22 cellular contexts compared by ENCODE assay signal in the genomic region with DNA sequence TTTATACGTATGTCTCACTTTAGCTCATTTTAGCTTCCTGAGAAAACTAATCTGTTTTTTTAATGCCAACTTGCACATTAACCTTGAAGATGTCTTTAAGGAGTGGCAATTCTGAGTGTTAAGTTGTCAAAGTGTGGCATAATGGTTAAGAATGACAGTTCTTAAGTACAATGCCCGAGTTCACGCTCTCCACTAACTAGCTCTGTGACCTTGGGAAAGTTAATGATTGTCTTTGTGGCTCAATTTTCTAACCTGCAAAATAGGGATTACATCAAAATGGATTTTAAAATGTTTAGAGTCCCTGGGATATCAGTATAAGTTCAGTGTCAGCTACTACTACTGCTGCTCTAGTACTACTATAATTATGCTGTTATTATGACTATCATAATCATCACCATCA.
A peak's percentile ranks its signal among the peaks of the same experiment; 100 is the strongest.
DNase-seq lines count a peak whose midpoint lies in the region; ATAC-seq, FAIRE-seq and TF ChIP-seq lines count a peak whose summit lies in the region.
"Had no signal": no experiment of that assay in that cellular context is flagged by ENCODE, and none has a peak within 500 bp of the region (broad histone marks: within the 10 kb centered on the region; RNA-seq: fewer than 3 reads in every experiment).

No MANE protein-coding gene starts in this region.

- H3K27ac ChIP-seq in HepG2 (ENCODE audit: extremely low read length, insufficient read depth, low read length) (no peak overlapping the region), right lobe of liver (no peak overlapping the region), Karpas-422 (ENCODE audit: low read length) (no peak overlapping the region), GM12878 (ENCODE audit: control insufficient read depth, insufficient read depth) (no peak overlapping the region)
- H3K27ac ChIP-seq: 22Rv1, A549, BLaER1 had no signal

- WGBS in HepG2 (ENCODE audit: low lambda C conversion rate), result 29% methylated on average over 3 of the region's 3 CpGs
- 48% methylated on average over 3 of the region's 3 CpGs for WGBS in right lobe of liver (ENCODE audit: insufficient coverage, low coverage, low lambda C conversion rate, missing lambda C conversion rate)
- WGBS in GM12878 (ENCODE audit: insufficient coverage, insufficient replicate concordance, low lambda C conversion rate, missing lambda C conversion rate), result 72% methylated on average over 3 of the region's 3 CpGs

- in situ Hi-C loops in HepG2 (cut with HindIII; ENCODE audit: extremely low pct_ligation_motif_present, low pct_unique_long_range_greater_than_20kb) (no loop called here), GM12878 (cut with MboI) (loop anchor here (10.0 kb wide), 1 partner anchor 64 kb away; no protein-coding TSS in a partner anchor), KBM-7 (cut with MboI; ENCODE audit: low pct_unique_long_range_greater_than_20kb, low sequenced_read_pairs) (no loop called here)

- H3K27me3 ChIP-seq in HepG2 (ENCODE audit: control insufficient read depth in 1 of 2, insufficient read depth in 2 of 2, low read length in 2 of 2) (no peaks in the 10 kb centered on the region), right lobe of liver (no peaks in the 10 kb centered on the region), Karpas-422 (ENCODE audit: low read length) (peaks cover 4% of the 10 kb centered on the region; the same call in 1 of the 2 replicates), GM12878 (replicated peaks in 1 of 2; ENCODE audit: control insufficient read depth in 2 of 2, insufficient read depth in 2 of 2, low read length in 1 of 2) (no peaks in the 10 kb centered on the region)
- H3K27me3 ChIP-seq: BE2C, BLaER1 had no signal

- TF ChIP-seq POLR2A in HepG2 (IDR thresholded peaks at IDR 0.05; ENCODE audit: insufficient read depth in 1 of 2, low read depth in 2 of 2, low read length in 2 of 2) (no peak), right lobe of liver (IDR thresholded peaks at IDR 0.05) (no peak), GM12878 (IDR thresholded peaks at IDR 0.05; ENCODE audit: low read depth, low read length) (no peak)

- no peaks in the 10 kb centered on the region for H3K36me3 ChIP-seq in HepG2 (replicated peaks in 1 of 2; ENCODE audit: control insufficient read depth in 1 of 2, insufficient read depth in 2 of 2, low read length in 2 of 2)
- no peaks in the 10 kb centered on the region for H3K36me3 ChIP-seq in right lobe of liver
- H3K36me3 ChIP-seq in Karpas-422 (ENCODE audit: insufficient read depth, low read length), result no peaks in the 10 kb centered on the region; the same call in 1 of the 2 replicates
- H3K36me3 ChIP-seq in GM12878 (ENCODE audit: control insufficient read depth in 2 of 2, insufficient read depth in 2 of 2, low read length in 1 of 2), result no peaks in the 10 kb centered on the region
- H3K36me3 ChIP-seq: BE2C, BLaER1 had no signal

- no peaks in the 10 kb centered on the region; the same call in 1 of the 2 replicates for H3K9me3 ChIP-seq in HepG2 (ENCODE audit: low read length)
- no peaks in the 10 kb centered on the region for H3K9me3 ChIP-seq in right lobe of liver
- peaks cover 7% of the 10 kb centered on the region; the same call in 1 of the 2 replicates for H3K9me3 ChIP-seq in Karpas-422 (ENCODE audit: low read length)
- peaks cover 1% of the 10 kb centered on the region; the same call in 1 of the 3 replicates for H3K9me3 ChIP-seq in GM12878 (replicated peaks; ENCODE audit: control insufficient read depth, insufficient read depth, low read length)
- H3K9me3 ChIP-seq: A549, BE2C had no signal

- no peaks in the 10 kb centered on the region for H3K27me3 Mint-ChIP-seq in naive thymus-derived CD8-positive, alpha-beta T cell
- H3K27me3 Mint-ChIP-seq: CD4-positive, alpha-beta memory T cell; CD4-positive, CD25-positive, alpha-beta regulatory T cell; CD8-positive, alpha-beta memory T cell had no signal

- no peaks in the 10 kb centered on the region for H3K79me2 ChIP-seq in HepG2 (ENCODE audit: insufficient read depth, low read length)
- H3K79me2 ChIP-seq in Karpas-422 (ENCODE audit: low read length), result no peaks in the 10 kb centered on the region
- H3K79me2 ChIP-seq in GM12878 (ENCODE audit: control insufficient read depth, insufficient read depth, low read length), result no peaks in the 10 kb centered on the region

- intact Hi-C loops in HepG2 (cut with micrococcal nuclease; ENCODE audit: unreplicated experiment) (no loop called here), right lobe of liver (cut with DNase I) (no loop called here), GM12878 (cut with micrococcal nuclease; ENCODE audit: unreplicated experiment) (no loop called here)

- POLR2A ChIA-PET in HepG2 (lab: Yijun Ruan, JAX) (no interaction called here), GM12878 (lab: Charles Lee) (no interaction called here)
- POLR2A ChIA-PET in naive thymus-derived CD8-positive, alpha-beta T cell (lab: Charles Lee), result interaction anchor here (0.7 kb wide), 1 partner anchor 9 kb away, joined by 4 read pairs; no protein-coding TSS in a partner anchor

- H3K4me2 ChIP-seq in HepG2 (ENCODE audit: low read depth, low read length) (no peak overlapping the region), Karpas-422 (ENCODE audit: low read depth, low read length, poor library complexity, severe bottlenecking) (no peak overlapping the region), GM12878 (ENCODE audit: control insufficient read depth, insufficient read depth) (no peak overlapping the region)
- H3K4me2 ChIP-seq: A549, BLaER1 had no signal

- H3K9ac ChIP-seq in HepG2 (ENCODE audit: insufficient read depth, low read depth, low read length) (no peak overlapping the region), Karpas-422 (ENCODE audit: low read length) (no peak overlapping the region), GM12878 (ENCODE audit: control insufficient read depth, insufficient read depth, low read length) (no peak overlapping the region)
- H3K9ac ChIP-seq: BLaER1 had no signal

- H3K4me3 Mint-ChIP-seq in naive thymus-derived CD8-positive, alpha-beta T cell, result no peak overlapping the region
- H3K4me3 Mint-ChIP-seq: CD14-positive monocyte; CD4-positive, alpha-beta memory T cell; CD4-positive, CD25-positive, alpha-beta regulatory T cell; CD8-positive, alpha-beta memory T cell had no signal

- TF ChIP-seq CTCF in HepG2 (CRISPR knock-in tag; IDR thresholded peaks at IDR 0.05) (no peak), right lobe of liver (IDR thresholded peaks at IDR 0.05) (no peak), GM12878 (IDR thresholded peaks at IDR 0.05 in 2 of 3, conservative IDR thresholded peaks at IDR 0.05 in 1 of 3; ENCODE audit: control insufficient read depth in 2 of 3, extremely low read depth in 1 of 3, insufficient read depth in 1 of 3, low read depth in 3 of 3, low read length in 3 of 3) (no peak)

- H3K36me3 Mint-ChIP-seq in naive thymus-derived CD8-positive, alpha-beta T cell, result peaks cover 0 to 21% (median 18%) of the 10 kb centered on the region in 3 donors
- H3K36me3 Mint-ChIP-seq: CD14-positive monocyte; CD8-positive, alpha-beta memory T cell had no signal

- peaks cover 16% of the 10 kb centered on the region for H3K4me1 ChIP-seq in HepG2 (ENCODE audit: insufficient read depth, low read length)
- H3K4me1 ChIP-seq in right lobe of liver, result no peaks in the 10 kb centered on the region
- H3K4me1 ChIP-seq in Karpas-422 (ENCODE audit: low read length), result peaks cover 8% of the 10 kb centered on the region
- H3K4me1 ChIP-seq in GM12878 (ENCODE audit: control insufficient read depth, insufficient read depth, low read length), result no peaks in the 10 kb centered on the region
- H3K4me1 ChIP-seq: A549, BE2C, BLaER1 had no signal

- TF ChIP-seq EP300 in HepG2 (IDR thresholded peaks at IDR 0.05; ENCODE audit: low read depth in 2 of 2, low read length in 2 of 2) (no peak), HepG2 (CRISPR knock-in tag; IDR thresholded peaks at IDR 0.05; ENCODE audit: borderline replicate concordance) (no peak), GM12878 (IDR thresholded peaks at IDR 0.05; ENCODE audit: borderline replicate concordance in 1 of 2, control insufficient read depth in 1 of 2, low read depth in 2 of 2, low read length in 2 of 2) (no peak)

- no peaks in the 10 kb centered on the region for H3K9me2 ChIP-seq in Karpas-422 (replicated peaks; ENCODE audit: insufficient read depth, low read length)

- SMC1A ChIA-PET in GM12878 (lab: Charles Lee; ENCODE audit: uncharacterized antibody, unreplicated experiment), result no interaction called here

- H3K9me3 Mint-ChIP-seq in naive thymus-derived CD8-positive, alpha-beta T cell, result peaks cover 0 to 23% (median 13%) of the 10 kb centered on the region in 9 donors

- H3K4me1 Mint-ChIP-seq in naive thymus-derived CD8-positive, alpha-beta T cell, result peaks cover 4 to 18% (median 14%) of the 10 kb centered on the region in 4 donors
- H3K4me1 Mint-ChIP-seq: CD14-positive monocyte; CD8-positive, alpha-beta memory T cell had no signal

- H2AFZ ChIP-seq in HepG2 (ENCODE audit: low read length) (no peak overlapping the region), Karpas-422 (ENCODE audit: low read length) (no peak overlapping the region), GM12878 (ENCODE audit: control insufficient read depth, low read depth, low read length) (no peak overlapping the region)

- FAIRE-seq in HepG2 (lab: Jason Lieb, UNC) (no peak), GM12878 (lab: Jason Lieb, UNC) (peak; percentile 13)
- FAIRE-seq: A549, G401.6, GM12892, GM18507 had no signal

- H3K27ac Mint-ChIP-seq in naive thymus-derived CD8-positive, alpha-beta T cell, result peak overlapping the region in 2 of 10 donors; percentile 40 to 66
- H3K27ac Mint-ChIP-seq: CD14-positive monocyte; CD8-positive, alpha-beta memory T cell had no signal

- ATAC-seq in HepG2 (peak; percentile 79), right lobe of liver (no peak), GM12878 (no peak)
- no peak for ATAC-seq in naive thymus-derived CD8-positive, alpha-beta T cell
- ATAC-seq: A549 had no signal

- H3K4me3 ChIP-seq in HepG2 (replicated peaks in 1 of 3; ENCODE audit: insufficient read depth in 1 of 3, low read depth in 2 of 3, low read length in 3 of 3) (no peak overlapping the region), right lobe of liver (no peak overlapping the region), Karpas-422 (ENCODE audit: low read length) (no peak overlapping the region), GM12878 (no peak overlapping the region)
- H3K4me3 ChIP-seq: A549, BLaER1 had no signal

- TF ChIP-seq RAD21 in HepG2 (CRISPR knock-in tag; IDR thresholded peaks at IDR 0.05) (no peak), GM12878 (IDR thresholded peaks at IDR 0.05; ENCODE audit: insufficient read depth, low read depth, low read length) (no peak)

- DNase-seq in HepG2 (ENCODE audit: low spot score) (peak; percentile 6), right lobe of liver (no peak), Karpas-422 (peak; percentile 34), GM12878 (ENCODE audit: low read depth, low spot score) (no peak), KBM-7 (no peak)
- DNase-seq in naive thymus-derived CD8-positive, alpha-beta T cell, result no peak
- DNase-seq: ACHN; BE2C; C1 segment of cervical spinal cord; CD4-positive, alpha-beta memory T cell; CD4-positive, CD25-positive, alpha-beta regulatory T cell; CD8-positive, alpha-beta memory T cell; COR-L47; DMS79 treated with DMSO at 0.1 percent for 48 hours; GF-D8 had no signal

- RAD21 ChIA-PET in GM12878 (lab: Charles Lee; ENCODE audit: unreplicated experiment), result no interaction called here

- H4K20me1 ChIP-seq in HepG2 (ENCODE audit: insufficient read depth, low read length) (no peaks in the 10 kb centered on the region), Karpas-422 (ENCODE audit: insufficient read depth, low read depth, low read length) (no peaks in the 10 kb centered on the region), GM12878 (ENCODE audit: control insufficient read depth, insufficient read depth) (no peaks in the 10 kb centered on the region)
- H4K20me1 ChIP-seq: BLaER1 had no signal

- CTCF ChIA-PET in HepG2 (lab: Yijun Ruan, JAX; ENCODE audit: low intra/inter-chr PET ratio, low total read pairs), result no interaction called here
- CTCF ChIA-PET in GM12878 (lab: Yijun Ruan, JAX), result no interaction called here

- BruUV-seq in HepG2 (replicated peaks; lab: Mats Ljungman, UMichigan) (no TSS peak), GM12878 (replicated peaks; lab: Mats Ljungman, UMichigan) (no TSS peak)

Comparison
In these comparisons a context has a peak if more than half of its experiments do, and no peak if none do; other contexts are left out.
1. DNase-seq: peak in HepG2 (single experiment) and Karpas-422 (single experiment); none in right lobe of liver (0 of 3), GM12878 (single experiment), KBM-7 (single experiment) and naive thymus-derived CD8-positive, alpha-beta T cell (0 of 10).